Comparison of ENCODE assay signal across 8 cellular contexts in the genomic region with DNA sequence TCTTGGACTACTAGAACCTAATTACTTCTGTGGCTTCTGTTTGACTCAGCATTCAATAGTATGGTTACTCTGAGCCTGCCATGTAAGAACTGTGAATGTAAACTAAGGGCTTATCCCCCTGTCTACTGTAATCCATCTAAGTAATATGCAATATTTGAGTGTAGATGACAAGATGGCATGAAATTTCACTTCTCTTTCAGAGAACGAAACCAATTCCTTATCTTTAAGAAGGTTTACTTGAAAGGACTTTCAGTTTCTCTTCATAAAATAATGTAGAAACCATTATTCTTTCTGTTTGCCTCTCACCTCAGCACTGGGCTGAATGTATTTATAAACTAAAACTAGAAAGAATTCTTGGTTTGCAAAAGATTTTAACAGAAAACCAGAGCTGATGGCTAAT.
DNase-seq lines count a peak whose midpoint lies in the region; ATAC-seq and TF ChIP-seq lines count a peak whose summit lies in the region.

No MANE protein-coding gene starts in this region.

- no peaks in the 10 kb centered on the region for H3K36me3 Mint-ChIP-seq in CD4-positive, CD25-positive, alpha-beta regulatory T cell
- peaks cover 20% of the 10 kb centered on the region for H3K36me3 Mint-ChIP-seq in activated naive CD8-positive, alpha-beta T cell treated with anti-CD3 and anti-CD28 coated beads, Interleukin-2, amount 10 ng/mL, durations not matched to agents 7 days and 5 days
- no peaks in the 10 kb centered on the region for H3K36me3 Mint-ChIP-seq in mesothelial cell of epicardium

- no peaks in the 10 kb centered on the region for H3K9me3 Mint-ChIP-seq in CD4-positive, CD25-positive, alpha-beta regulatory T cell
- H3K9me3 Mint-ChIP-seq in activated naive CD8-positive, alpha-beta T cell treated with anti-CD3 and anti-CD28 coated beads, Interleukin-2, amount 10 ng/mL, durations not matched to agents 7 days and 5 days = peaks cover 2% of the 10 kb centered on the region
- H3K9me3 Mint-ChIP-seq in mesothelial cell of epicardium = no peaks in the 10 kb centered on the region

- POLR2A ChIA-PET in activated naive CD8-positive, alpha-beta T cell treated with anti-CD3 and anti-CD28 coated beads, Interleukin-2, amount 10 ng/mL, durations not matched to agents 7 days and 5 days (lab: Charles Lee) = interaction anchor here (0.7 to 4.0 kb wide), 7 partner anchors 13 to 601 kb away, joined by 3 to 120 read pairs (median 4); a partner anchor contains a TSS

- WGBS in esophagus squamous epithelium, 2 donors = 7 to 21% methylated on average over 1 of the region's 1 CpG

- intact Hi-C loops in esophagus squamous epithelium (cut with DNase I) = no loop called here

- TF ChIP-seq POLR2A in esophagus squamous epithelium (IDR thresholded peaks at IDR 0.05) = no peak

- peak overlapping the region; percentile 31 to 98 (median 68) for H3K4me3 Mint-ChIP-seq in CD4-positive, CD25-positive, alpha-beta regulatory T cell
- peak overlapping the region; percentile 66 for H3K4me3 Mint-ChIP-seq in activated naive CD8-positive, alpha-beta T cell treated with anti-CD3 and anti-CD28 coated beads, Interleukin-2, amount 10 ng/mL, durations not matched to agents 7 days and 5 days
- no peak overlapping the region for H3K4me3 Mint-ChIP-seq in mesothelial cell of epicardium

- DNase-seq in CD4-positive, CD25-positive, alpha-beta regulatory T cell = peak in 2 of 3 donors; percentile 43 to 78
- DNase-seq in activated naive CD8-positive, alpha-beta T cell treated with anti-CD3 and anti-CD28 coated beads, Interleukin-2, amount 10 ng/mL, durations not matched to agents 7 days and 5 days = no peak
- DNase-seq in mesothelial cell of epicardium (ENCODE audit: low spot score in 2 of 2, unreplicated experiment in 2 of 2) = no peak
- DNase-seq in esophagus squamous epithelium (lab: John Stamatoyannopoulos, UW) = no peak
- DNase-seq in effector CD8-positive, alpha-beta T cell (lab: John Stamatoyannopoulos, UW) = no peak
- DNase-seq in activated CD4-positive, alpha-beta T cell treated with anti-CD3 and anti-CD28 coated beads for 4 hours = no peak

- peak overlapping the region; percentile 89 for H3K4me3 ChIP-seq in CD4-positive, CD25-positive, alpha-beta regulatory T cell (ENCODE audit: low read depth, low read length)
- peak overlapping the region in 1 of 4 donors; percentile 5 for H3K4me3 ChIP-seq in esophagus squamous epithelium

- H3K36me3 ChIP-seq in CD4-positive, CD25-positive, alpha-beta regulatory T cell (ENCODE audit: control insufficient read depth, insufficient read depth, low read length) = no peaks in the 10 kb centered on the region
- no peaks in the 10 kb centered on the region for H3K36me3 ChIP-seq in esophagus squamous epithelium

- peak overlapping the region; percentile 80 to 91 (median 91) for H3K27ac Mint-ChIP-seq in CD4-positive, CD25-positive, alpha-beta regulatory T cell
- H3K27ac Mint-ChIP-seq in activated naive CD8-positive, alpha-beta T cell treated with anti-CD3 and anti-CD28 coated beads, Interleukin-2, amount 10 ng/mL, durations not matched to agents 7 days and 5 days = peak overlapping the region; percentile 92
- H3K27ac Mint-ChIP-seq in mesothelial cell of epicardium = no peak overlapping the region

- peak overlapping the region; percentile 70 for H3K27ac ChIP-seq in CD4-positive, CD25-positive, alpha-beta regulatory T cell (ENCODE audit: insufficient read depth, low read length, poor library complexity, severe bottlenecking)
- peak overlapping the region in 1 of 4 donors; percentile 22 for H3K27ac ChIP-seq in esophagus squamous epithelium

- peaks cover 28% of the 10 kb centered on the region for H3K4me1 ChIP-seq in CD4-positive, CD25-positive, alpha-beta regulatory T cell (ENCODE audit: control insufficient read depth, insufficient read depth, low read length, poor library complexity, severe bottlenecking)
- H3K4me1 ChIP-seq in esophagus squamous epithelium = peaks cover 0 to 11% (median 0%) of the 10 kb centered on the region in 3 donors

- TF ChIP-seq CTCF in mesothelial cell of epicardium (IDR thresholded peaks at IDR 0.05; ENCODE audit: unreplicated experiment) (no peak), esophagus squamous epithelium (IDR thresholded peaks at IDR 0.05) (no peak)

- no peaks in the 10 kb centered on the region for H3K9me3 ChIP-seq in CD4-positive, CD25-positive, alpha-beta regulatory T cell (ENCODE audit: control insufficient read depth in 2 of 2, low read length in 2 of 2)
- H3K9me3 ChIP-seq in esophagus squamous epithelium = no peaks in the 10 kb centered on the region

- ATAC-seq in CD4-positive, CD25-positive, alpha-beta regulatory T cell (ENCODE audit: low read depth in 2 of 2) = peak; percentile 60 to 71
- ATAC-seq in GM19455 (IDR thresholded peaks at IDR 0.05; ENCODE audit: unreplicated experiment) (peak; percentile 87), HG03342 (IDR thresholded peaks at IDR 0.05; ENCODE audit: unreplicated experiment) (peak; percentile 80)
- ATAC-seq in activated naive CD8-positive, alpha-beta T cell treated with anti-CD3 and anti-CD28 coated beads, Interleukin-2, amount 10 ng/mL, durations not matched to agents 7 days and 5 days (ENCODE audit: low read depth) = peak; percentile 74

- no peaks in the 10 kb centered on the region for H3K27me3 ChIP-seq in CD4-positive, CD25-positive, alpha-beta regulatory T cell (ENCODE audit: control insufficient read depth, insufficient read depth, low read length)
- no peaks in the 10 kb centered on the region for H3K27me3 ChIP-seq in esophagus squamous epithelium

- H3K27me3 Mint-ChIP-seq in CD4-positive, CD25-positive, alpha-beta regulatory T cell = peaks cover 18% of the 10 kb centered on the region
- no peaks in the 10 kb centered on the region for H3K27me3 Mint-ChIP-seq in activated naive CD8-positive, alpha-beta T cell treated with anti-CD3 and anti-CD28 coated beads, Interleukin-2, amount 10 ng/mL, durations not matched to agents 7 days and 5 days
- H3K27me3 Mint-ChIP-seq in mesothelial cell of epicardium (ENCODE audit: low read depth) = no peaks in the 10 kb centered on the region

- peaks cover 9 to 43% (median 24%) of the 10 kb centered on the region in 4 donors for H3K4me1 Mint-ChIP-seq in CD4-positive, CD25-positive, alpha-beta regulatory T cell
- H3K4me1 Mint-ChIP-seq in activated naive CD8-positive, alpha-beta T cell treated with anti-CD3 and anti-CD28 coated beads, Interleukin-2, amount 10 ng/mL, durations not matched to agents 7 days and 5 days = peaks cover 46% of the 10 kb centered on the region
- peaks cover 4% of the 10 kb centered on the region for H3K4me1 Mint-ChIP-seq in mesothelial cell of epicardium

Comparison
In these comparisons a context has a peak if more than half of its experiments do, and no peak if none do; other contexts are left out.
1. DNase-seq: peak in CD4-positive, CD25-positive, alpha-beta regulatory T cell (2 of 3); none in activated naive CD8-positive, alpha-beta T cell treated with anti-CD3 and anti-CD28 coated beads, Interleukin-2, amount 10 ng/mL, durations not matched to agents 7 days and 5 days (single experiment), mesothelial cell of epicardium (0 of 2), esophagus squamous epithelium (single experiment), effector CD8-positive, alpha-beta T cell (single experiment) and activated CD4-positive, alpha-beta T cell treated with anti-CD3 and anti-CD28 coated beads for 4 hours (0 of 2).
2. Peak in every context shown above with its lines, with median percentiles within 50 percentile points of each other: ATAC-seq.